16 cellular contexts compared by ENCODE assay signal in genomic region chr3:95154775-95155174, GRCh38.
A peak's percentile ranks its signal among the peaks of the same experiment; 100 is the strongest.
DNase-seq lines count a peak whose midpoint lies in the region; TF ChIP-seq lines count a peak whose summit lies in the region.
"Had no signal": no experiment of that assay in that cellular context is flagged by ENCODE, and none has a peak within 500 bp of the region (broad histone marks: within the 10 kb centered on the region; RNA-seq: fewer than 3 reads in every experiment).

No MANE protein-coding gene starts in this region.

- BruUV-seq in PC-9 (replicated peaks; lab: Mats Ljungman, UMichigan): no TSS peak

- peak; percentile 14 for DNase-seq in NCI-H82 (lab: John Stamatoyannopoulos, UW)
- no peak for DNase-seq in NCI-H82 treated with DMSO at 0.1 percent for 48 hours (lab: John Stamatoyannopoulos, UW; ENCODE audit: unreplicated experiment)
- peak; percentile 48 to 81 for DNase-seq in PC-9
- DNase-seq in choroid plexus epithelial cell (ENCODE audit: low read depth): peak; percentile 26
- DNase-seq in smooth muscle cell of the brain vasculature (ENCODE audit: low read depth, low spot score): peak; percentile 10
- DNase-seq in NCI-H1092 treated with DMSO at 0.1 percent for 48 hours (lab: John Stamatoyannopoulos, UW): no peak
- DNase-seq in head of caudate nucleus: no peak
- DNase-seq in activated T-cell treated with anti-CD3 and anti-CD28 coated beads, Interleukin-2, amount 50 U/mL, for 48 hours: no peak
- DNase-seq: activated CD8-positive, alpha-beta memory T cell treated with anti-CD3 and anti-CD28 coated beads, Interleukin-2, amount 50 U/mL, for 4 hours; COR-L47; NCI-H1105; NCI-H510A treated with DMSO at 0.1 percent for 48 hours; SK-N-SH; substantia nigra; WERI-Rb-1 had no signal

- H3K9me3 ChIP-seq in PC-9 (ENCODE audit: insufficient read depth, low read depth): peaks cover 11% of the 10 kb centered on the region
- H3K9me3 ChIP-seq: SK-N-SH had no signal

- no peak overlapping the region for H2AFZ ChIP-seq in PC-9

- no peak overlapping the region for H3K27ac ChIP-seq in PC-9
- H3K27ac ChIP-seq: WERI-Rb-1 had no signal

- no peaks in the 10 kb centered on the region; the same call in 1 of the 2 replicates for H4K20me1 ChIP-seq in PC-9 (ENCODE audit: insufficient read depth)

- H3K79me2 ChIP-seq in PC-9 (ENCODE audit: low read depth): no peaks in the 10 kb centered on the region

- no peak for TF ChIP-seq CTCF in PC-9 (conservative IDR thresholded peaks at IDR 0.05)
- no peak for TF ChIP-seq CTCF in choroid plexus epithelial cell (conservative IDR thresholded peaks at IDR 0.05; ENCODE audit: low read depth, low read length)

- CTCF ChIA-PET in PC-9 (lab: Charles Lee): no interaction called here

- intact Hi-C loops in PC-9 (cut with micrococcal nuclease; ENCODE audit: unreplicated experiment): no loop called here
- intact Hi-C loops in head of caudate nucleus (cut with DNase I): no loop called here

- no peaks in the 10 kb centered on the region for H3F3A ChIP-seq in PC-9 (ENCODE audit: insufficient read depth, low read depth)

- POLR2A ChIA-PET in PC-9 (lab: Charles Lee; ENCODE audit: unreplicated experiment): no interaction called here

- H3K4me2 ChIP-seq in PC-9: peak overlapping the region; percentile 4; the same call in 1 of the 2 replicates
- H3K4me2 ChIP-seq: SK-N-SH, smooth muscle cell had no signal

- H3K36me3 ChIP-seq in PC-9 (ENCODE audit: low read depth): no peaks in the 10 kb centered on the region
- H3K36me3 ChIP-seq: WERI-Rb-1 had no signal

- H3K9me2 ChIP-seq in PC-9 (ENCODE audit: insufficient read depth): peaks cover 7% of the 10 kb centered on the region
- H3K9me2 ChIP-seq: SK-N-SH had no signal

- peaks cover 11% of the 10 kb centered on the region for H3K4me1 ChIP-seq in PC-9 (replicated peaks; ENCODE audit: insufficient read depth)

- H3K4me3 ChIP-seq in PC-9: no peak overlapping the region
- H3K4me3 ChIP-seq in choroid plexus epithelial cell (ENCODE audit: low read depth, low read length): no peak overlapping the region
- H3K4me3 ChIP-seq: smooth muscle cell had no signal

- H3K27me3 ChIP-seq in PC-9 (ENCODE audit: insufficient read depth, low read depth): no peaks in the 10 kb centered on the region

Comparison
In these comparisons a context has a peak if more than half of its experiments do, and no peak if none do; other contexts are left out.
1. DNase-seq: peak in NCI-H82 (single experiment), PC-9 (2 of 2), choroid plexus epithelial cell (single experiment) and smooth muscle cell of the brain vasculature (single experiment); none in NCI-H82 treated with DMSO at 0.1 percent for 48 hours (single experiment), NCI-H1092 treated with DMSO at 0.1 percent for 48 hours (single experiment), head of caudate nucleus (0 of 42) and activated T-cell treated with anti-CD3 and anti-CD28 coated beads, Interleukin-2, amount 50 U/mL, for 48 hours (0 of 2).